ENCODE assay signal across 8 cellular contexts in the genomic region with DNA sequence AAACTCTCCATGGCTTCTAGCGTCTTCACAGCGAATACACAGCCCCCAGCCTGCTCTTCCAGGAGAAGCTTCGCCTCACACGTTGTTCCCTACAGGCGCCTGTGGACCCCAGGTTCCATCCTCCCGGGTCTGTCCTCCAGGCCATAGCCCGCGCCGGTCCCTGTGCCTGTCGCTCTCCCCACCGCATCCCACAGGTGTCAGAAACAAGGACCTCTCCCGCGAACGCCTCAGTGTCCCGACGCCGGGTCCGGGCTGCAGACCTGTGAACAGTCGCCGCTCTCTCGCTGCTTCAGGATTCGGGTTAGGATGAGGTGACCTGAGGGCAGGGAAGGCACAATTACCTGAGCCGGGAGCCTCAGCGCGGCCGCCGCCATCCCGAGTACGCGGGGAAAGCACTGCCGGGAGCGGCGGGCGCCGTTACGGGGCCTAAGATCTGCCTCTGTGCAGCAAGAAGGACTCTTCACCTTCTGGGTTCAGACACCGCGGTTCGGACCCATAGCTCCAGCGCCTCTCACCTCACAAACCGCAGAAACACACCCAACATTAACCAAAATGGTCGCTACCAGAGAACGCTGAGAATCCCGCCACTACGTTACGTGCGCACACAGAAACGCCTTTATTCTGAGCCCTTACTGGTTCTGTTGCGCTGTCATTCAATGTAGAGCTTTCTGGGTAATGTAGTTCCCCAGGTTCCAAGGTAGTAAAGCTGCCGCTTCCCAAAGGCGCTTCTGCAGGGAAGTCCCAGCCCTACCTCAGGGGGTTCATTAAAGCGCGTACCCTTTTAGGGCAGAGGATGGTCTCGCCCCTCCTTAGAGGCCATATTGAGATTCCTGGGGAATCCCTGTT. TPM values are rescaled to one million over a fixed set of nuclear protein-coding genes. Genes with fewer than 3 reads are reported as not detected.
DNase-seq lines count a peak whose midpoint lies in the region; ATAC-seq, FAIRE-seq and TF ChIP-seq lines count a peak whose summit lies in the region.

Gene ZNF418 (minus strand): TSS at position 583 of the 846 bp plus-strand sequence. CDS start 1,580 bp downstream, outside the sequence.

- H3K4me1 ChIP-seq in transverse colon: peaks cover 0 to 10% (median 0%) of the 10 kb centered on the region in 4 donors

- peaks cover 50% of the 10 kb centered on the region for H3K36me3 Mint-ChIP-seq in natural killer cell treated with Interleukin-12 subunit alpha and Interleukin-12 subunit beta and Interleukin-15 and Interleukin-18, amount 100 ng/mL, for 72 hours

- peak within 1 kb of the TSS in 3 of 4 donors; percentile 55 to 74 (median 57) for H3K27ac ChIP-seq in transverse colon

- peak; percentile 70 for ATAC-seq in GM18517 (IDR thresholded peaks at IDR 0.05; ENCODE audit: unreplicated experiment)
- ATAC-seq in natural killer cell treated with Interleukin-12 subunit alpha and Interleukin-12 subunit beta and Interleukin-15 and Interleukin-18, amount 100 ng/mL, for 72 hours: peak; percentile 72 to 96

- no peaks in the 10 kb centered on the region for H3K27me3 ChIP-seq in transverse colon

- H3K9me3 ChIP-seq in transverse colon: peaks cover 51 to 71% of the 10 kb centered on the region in 2 donors

- 11 to 33% methylated on average over 22 to 54 of the region's 54 CpGs for WGBS in transverse colon (ENCODE audit: low coverage in 1 of 2), 2 donors

- DNase-seq in NCI-H2029 treated with DMSO at 0.1 percent for 48 hours (lab: John Stamatoyannopoulos, UW): peak; percentile 3
- DNase-seq in activated naive CD4-positive, alpha-beta T cell treated with Interleukin-2 at 50 U/mL for 16 hours: peak; percentile 34
- peak; percentile 59 to 72 for DNase-seq in frontal cortex (ENCODE audit: low spot score in 2 of 2)
- peak; percentile 65 for DNase-seq in natural killer cell treated with Interleukin-12 subunit alpha and Interleukin-12 subunit beta and Interleukin-15 and Interleukin-18, amount 100 ng/mL, for 72 hours (ENCODE audit: low spot score)
- peak; percentile 24 for DNase-seq in transverse colon
- no peak for DNase-seq in SW480 (ENCODE audit: low spot score)
- DNase-seq in NK-92 (lab: John Stamatoyannopoulos, UW; ENCODE audit: unreplicated experiment): no peak

- TF ChIP-seq POLR2A in transverse colon (IDR thresholded peaks at IDR 0.05): no peak

- no peak for FAIRE-seq in frontal cortex (lab: Jason Lieb, UNC)

- peak within 1 kb of the TSS; percentile 37 to 75 (median 52) for H3K4me3 ChIP-seq in transverse colon

- peak within 1 kb of the TSS; percentile 90 for H3K4me3 Mint-ChIP-seq in natural killer cell treated with Interleukin-12 subunit alpha and Interleukin-12 subunit beta and Interleukin-15 and Interleukin-18, amount 100 ng/mL, for 72 hours

- peak within 1 kb of the TSS in 1 of 2 donors; percentile 89 for H3K27ac Mint-ChIP-seq in natural killer cell treated with Interleukin-12 subunit alpha and Interleukin-12 subunit beta and Interleukin-15 and Interleukin-18, amount 100 ng/mL, for 72 hours

- H3K9me3 Mint-ChIP-seq in natural killer cell treated with Interleukin-12 subunit alpha and Interleukin-12 subunit beta and Interleukin-15 and Interleukin-18, amount 100 ng/mL, for 72 hours: peaks cover 16% of the 10 kb centered on the region

- H3K36me3 ChIP-seq in transverse colon: peaks cover 0 to 20% (median 5%) of the 10 kb centered on the region in 4 donors

- in situ Hi-C loops in transverse colon (cut with MboI; ENCODE audit: low pct_ligation_motif_present in 1 of 4, low pct_unique_long_range_greater_than_20kb in 1 of 4, low sequenced_read_pairs in 3 of 4): no loop called here

- no peak for TF ChIP-seq CTCF in transverse colon (IDR thresholded peaks at IDR 0.05)

- no peak for TF ChIP-seq EP300 in transverse colon (IDR thresholded peaks at IDR 0.05; ENCODE audit: low read depth)

- H3K4me1 Mint-ChIP-seq in natural killer cell treated with Interleukin-12 subunit alpha and Interleukin-12 subunit beta and Interleukin-15 and Interleukin-18, amount 100 ng/mL, for 72 hours (ENCODE audit: low read depth in 2 of 2): peaks cover 7 to 10% of the 10 kb centered on the region in 2 donors

- no peaks in the 10 kb centered on the region for H3K27me3 Mint-ChIP-seq in natural killer cell treated with Interleukin-12 subunit alpha and Interleukin-12 subunit beta and Interleukin-15 and Interleukin-18, amount 100 ng/mL, for 72 hours

- intact Hi-C loops in transverse colon (cut with DNase I; ENCODE audit: low total_unique reads): no loop called here

RNA-seq across cellular contexts. Expression of gene ZNF418, which starts in this region (rescaled TPM):
- total RNA-seq in frontal cortex: 53.4 TPM
- 1 to 10 TPM; 1.9 to 3.4 TPM for total RNA-seq in natural killer cell treated with Interleukin-12 subunit alpha and Interleukin-12 subunit beta and Interleukin-15 and Interleukin-18, amount 100 ng/mL, for 72 hours
- total RNA-seq in transverse colon: 1 to 10 TPM; 1.9 to 6.4 (median 4.0) TPM

Comparison
In these comparisons a context has a peak if more than half of its experiments do, and no peak if none do; other contexts are left out.
1. DNase-seq: peak in NCI-H2029 treated with DMSO at 0.1 percent for 48 hours (single experiment), activated naive CD4-positive, alpha-beta T cell treated with Interleukin-2 at 50 U/mL for 16 hours (single experiment), frontal cortex (2 of 2), natural killer cell treated with Interleukin-12 subunit alpha and Interleukin-12 subunit beta and Interleukin-15 and Interleukin-18, amount 100 ng/mL, for 72 hours (single experiment) and transverse colon (single experiment); none in SW480 (single experiment) and NK-92 (single experiment).